ENCODE assay signal across 19 cellular contexts in genomic region chr15:39243396-39243795, GRCh38.
DNase-seq lines count a peak whose midpoint lies in the region; ATAC-seq, FAIRE-seq and TF ChIP-seq lines count a peak whose summit lies in the region.
"Had no signal": no experiment of that assay in that cellular context is flagged by ENCODE, and none has a peak within 500 bp of the region (broad histone marks: within the 10 kb centered on the region; RNA-seq: fewer than 3 reads in every experiment).

No MANE protein-coding gene starts in this region.

- peak overlapping the region; percentile 26 for H3K9ac ChIP-seq in adipocyte (ENCODE audit: low read length)
- H3K9ac ChIP-seq: BLaER1 treated with 17β-estradiol and CSF1 and Interleukin-3, amounts not matched to agents 10 nM and 100 nM; KMS-11 had no signal

- no peaks in the 10 kb centered on the region for H3K9me3 ChIP-seq in adipocyte (ENCODE audit: control insufficient read depth, low read length)
- H3K9me3 ChIP-seq: BLaER1 treated with 17β-estradiol and CSF1 and Interleukin-3, amounts not matched to agents 10 nM and 100 nM had no signal

- H3K4me1 ChIP-seq in ACC112 (ENCODE audit: control insufficient read depth, insufficient read depth, low read length, unreplicated experiment) (peaks cover 49% of the 10 kb centered on the region), adipocyte (ENCODE audit: control insufficient read depth, insufficient read depth, low read length) (peaks cover 35% of the 10 kb centered on the region)
- H3K4me1 ChIP-seq: BLaER1 treated with 17β-estradiol and CSF1 and Interleukin-3, amounts not matched to agents 10 nM and 100 nM had no signal

- no peaks in the 10 kb centered on the region for H3K27me3 ChIP-seq in ACC112 (ENCODE audit: insufficient read depth, low read length)
- no peaks in the 10 kb centered on the region for H3K27me3 ChIP-seq in adipocyte (replicated peaks; ENCODE audit: control insufficient read depth, insufficient read depth, low read length)
- H3K27me3 ChIP-seq: BLaER1 treated with 17β-estradiol and CSF1 and Interleukin-3, amounts not matched to agents 10 nM and 100 nM had no signal

- H3K36me3 ChIP-seq in ACC112 (ENCODE audit: insufficient read depth, low read length) (no peaks in the 10 kb centered on the region), adipocyte (ENCODE audit: control insufficient read depth, insufficient read depth, low read length, severe bottlenecking) (no peaks in the 10 kb centered on the region)
- H3K36me3 ChIP-seq: BLaER1 treated with 17β-estradiol and CSF1 and Interleukin-3, amounts not matched to agents 10 nM and 100 nM had no signal

- TF ChIP-seq POLR2A in H54 (IDR thresholded peaks at IDR 0.05; ENCODE audit: low read depth, low read length): no peak

- no peaks in the 10 kb centered on the region for H3K79me2 ChIP-seq in ACC112 (ENCODE audit: control insufficient read depth, insufficient read depth, low read length, unreplicated experiment)

- ATAC-seq in omental fat pad (ENCODE audit: low FRiP score): no peak
- ATAC-seq: HepG2 had no signal

- H3K27ac ChIP-seq in ACC112 (ENCODE audit: low read depth, low read length): 0 out of 2 replicates have a peak overlapping the region, but pooled peaks have one; percentile 5
- H3K27ac ChIP-seq: 22Rv1; BLaER1 treated with 17β-estradiol and CSF1 and Interleukin-3, amounts not matched to agents 10 nM and 100 nM; KMS-11 had no signal

- no peak overlapping the region for H2AFZ ChIP-seq in ACC112 (ENCODE audit: low read length, unreplicated experiment)

- no peak for TF ChIP-seq CTCF in omental fat pad (IDR thresholded peaks at IDR 0.05)

- peak; percentile 30 for FAIRE-seq in H54 (lab: Jason Lieb, UNC)
- FAIRE-seq: H1, HepG2 had no signal

- DNase-seq in H54 (ENCODE audit: insufficient read length, low spot score): no peak
- DNase-seq in adipocyte (ENCODE audit: low read depth): peak; percentile 37
- peak; percentile 72 for DNase-seq in myocyte (ENCODE audit: low read depth)
- DNase-seq in omental fat pad (ENCODE audit: low spot score): no peak
- no peak for DNase-seq in NCI-H2029 treated with DMSO at 0.1 percent for 48 hours (lab: John Stamatoyannopoulos, UW)
- no peak for DNase-seq in NAMALWA (ENCODE audit: low spot score)
- no peak for DNase-seq in posterior cingulate gyrus
- DNase-seq: DND-41, MM.1S, NCI-H1105, NCI-H187, NCI-H526 treated with DMSO at 0.1 percent for 48 hours, SHP77 treated with DMSO at 0.1 percent for 48 hours had no signal

- intact Hi-C loops in posterior cingulate gyrus (cut with DNase I): no loop called here

- no peak overlapping the region for H3K4me3 ChIP-seq in ACC112 (ENCODE audit: low read depth, low read length)
- H3K4me3 ChIP-seq in adipocyte (ENCODE audit: low read length): peak overlapping the region; percentile 6
- H3K4me3 ChIP-seq: BLaER1 treated with 17β-estradiol and CSF1 and Interleukin-3, amounts not matched to agents 10 nM and 100 nM had no signal

Comparison
In these comparisons a context has a peak if more than half of its experiments do, and no peak if none do; other contexts are left out.
1. DNase-seq: peak in adipocyte (single experiment) and myocyte (single experiment); none in H54 (single experiment), omental fat pad (single experiment), NCI-H2029 treated with DMSO at 0.1 percent for 48 hours (single experiment), NAMALWA (single experiment) and posterior cingulate gyrus (0 of 10).